22 cellular contexts compared by ENCODE assay signal in genomic region chr10:567869-568268, GRCh38.
"Had no signal": no experiment of that assay in that cellular context is flagged by ENCODE, and none has a peak within 500 bp of the region (broad histone marks: within the 10 kb centered on the region; RNA-seq: fewer than 3 reads in every experiment).

No MANE protein-coding gene starts in this region.

- FAIRE-seq: K562 had no signal

- H3K9me2 ChIP-seq: SK-N-SH had no signal

- DNase-seq: MG63, NCI-H1092, NCI-H1105 treated with DMSO at 0.1 percent for 48 hours, NCI-H1417 treated with DMSO at 0.1 percent for 48 hours, NCI-H146, NCI-H1694 treated with DMSO at 0.1 percent for 48 hours, NCI-H1930, NCI-H2081, NCI-H2171, NCI-H226, NCI-H446, NCI-H510A, NCI-H524 treated with DMSO at 0.1 percent for 48 hours, NCI-H69, NCI-H774, PC-3, SHP77, SK-N-SH, SW 1271 had no signal

- H3K36me3 ChIP-seq: MG63 had no signal

- H3K4me2 ChIP-seq: SK-N-SH had no signal

- H3K27me3 ChIP-seq: MG63 had no signal

- H3K4me3 ChIP-seq: K562, MG63 had no signal

- ATAC-seq: K562, Panc1, PC-3 had no signal

- H3K27ac ChIP-seq: RWPE1 had no signal

- H3K9ac ChIP-seq: SK-N-SH had no signal
